1 cellular context compared by ENCODE assay signal in the genomic region with DNA sequence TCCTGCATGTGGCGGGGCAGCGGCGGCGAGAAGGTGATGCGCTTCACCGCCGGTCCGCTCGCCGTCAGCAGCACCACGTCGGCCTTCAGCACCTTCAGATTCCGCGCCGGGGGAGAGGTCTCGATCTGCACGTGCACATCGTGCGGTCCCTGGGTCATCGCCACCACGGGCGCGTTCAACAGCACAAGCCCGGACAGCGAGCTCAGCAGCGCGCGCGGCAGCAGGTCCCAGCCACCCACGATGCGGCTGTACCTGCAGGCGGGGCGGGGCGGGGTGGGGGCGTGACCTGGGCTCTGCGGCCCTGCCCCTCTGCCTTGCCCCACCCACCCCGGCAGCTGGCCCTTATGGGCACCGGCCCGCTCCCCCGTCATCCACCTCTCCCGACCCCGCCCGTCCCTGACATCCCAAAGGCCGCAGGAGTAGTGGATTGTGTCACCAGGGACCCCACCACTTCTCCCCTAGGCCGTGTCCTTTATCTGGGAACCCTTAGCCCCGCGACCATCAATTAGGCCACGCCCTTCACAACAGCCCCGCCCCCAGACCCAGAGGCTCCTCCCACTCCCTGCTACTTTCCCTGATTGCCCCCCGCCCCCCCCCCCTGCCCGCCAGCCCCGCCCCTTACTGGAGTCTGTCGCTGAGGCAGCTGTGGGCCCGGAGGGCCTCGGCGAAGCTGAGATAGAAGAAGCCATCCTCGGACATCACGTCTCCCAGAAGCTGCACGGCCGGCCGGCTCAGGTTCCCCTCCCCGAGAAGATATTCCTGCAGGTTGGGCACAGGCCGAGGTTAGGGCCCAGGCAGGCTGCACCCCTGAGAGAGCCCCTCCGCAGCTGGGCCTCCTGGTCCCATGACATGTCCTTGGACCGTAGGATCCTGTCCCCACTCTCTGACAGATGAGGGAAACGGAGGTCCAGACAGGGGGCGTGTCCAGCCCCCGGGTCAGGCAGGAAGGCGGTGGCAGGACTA.
A peak's percentile ranks its signal among the peaks of the same experiment; 100 is the strongest.
TF ChIP-seq lines count a peak whose summit lies in the region.

No MANE protein-coding gene starts in this region.

TF ChIP-seq in K562, 482 proteins besides CTCF, POLR2A, EP300 and RAD21 (continued from another document):
- TF ChIP-seq MAFK (IDR thresholded peaks at IDR 0.05; ENCODE audit: low read length) (no peak), HDAC6 (IDR thresholded peaks at IDR 0.05; ENCODE audit: low read depth, low read length) (no peak), ETV6 (IDR thresholded peaks at IDR 0.05; ENCODE audit: borderline replicate concordance in 1 of 2, low read depth in 2 of 2, low read length in 1 of 2) (no peak), ETV6 (CRISPR knock-in tag; IDR thresholded peaks at IDR 0.05; ENCODE audit: borderline replicate concordance) (no peak; the same call in 1 of the 2 replicates), CBFA2T3 (IDR thresholded peaks at IDR 0.05) (0 out of 2 replicates have a peak, but pooled peaks have one; percentile 1), KLF10 (CRISPR knock-in tag; IDR thresholded peaks at IDR 0.05) (no peak), SRSF3 (IDR thresholded peaks at IDR 0.05; ENCODE audit: insufficient read depth, low read length) (no peak), MAFF (IDR thresholded peaks at IDR 0.05; ENCODE audit: low read length) (no peak), BRF1 (IDR thresholded peaks at IDR 0.05; ENCODE audit: borderline replicate concordance, extremely low read depth, insufficient read length) (no peak)
- TF ChIP-seq, protein P1, sequence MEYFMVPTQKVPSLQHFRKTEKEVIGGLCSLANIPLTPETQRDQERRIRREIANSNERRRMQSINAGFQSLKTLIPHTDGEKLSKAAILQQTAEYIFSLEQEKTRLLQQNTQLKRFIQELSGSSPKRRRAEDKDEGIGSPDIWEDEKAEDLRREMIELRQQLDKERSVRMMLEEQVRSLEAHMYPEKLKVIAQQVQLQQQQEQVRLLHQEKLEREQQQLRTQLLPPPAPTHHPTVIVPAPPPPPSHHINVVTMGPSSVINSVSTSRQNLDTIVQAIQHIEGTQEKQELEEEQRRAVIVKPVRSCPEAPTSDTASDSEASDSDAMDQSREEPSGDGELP (CRISPR knock-in tag; IDR thresholded peaks at IDR 0.05; ENCODE audit: borderline replicate concordance): peak; percentile 92
- TF ChIP-seq, protein P2, sequence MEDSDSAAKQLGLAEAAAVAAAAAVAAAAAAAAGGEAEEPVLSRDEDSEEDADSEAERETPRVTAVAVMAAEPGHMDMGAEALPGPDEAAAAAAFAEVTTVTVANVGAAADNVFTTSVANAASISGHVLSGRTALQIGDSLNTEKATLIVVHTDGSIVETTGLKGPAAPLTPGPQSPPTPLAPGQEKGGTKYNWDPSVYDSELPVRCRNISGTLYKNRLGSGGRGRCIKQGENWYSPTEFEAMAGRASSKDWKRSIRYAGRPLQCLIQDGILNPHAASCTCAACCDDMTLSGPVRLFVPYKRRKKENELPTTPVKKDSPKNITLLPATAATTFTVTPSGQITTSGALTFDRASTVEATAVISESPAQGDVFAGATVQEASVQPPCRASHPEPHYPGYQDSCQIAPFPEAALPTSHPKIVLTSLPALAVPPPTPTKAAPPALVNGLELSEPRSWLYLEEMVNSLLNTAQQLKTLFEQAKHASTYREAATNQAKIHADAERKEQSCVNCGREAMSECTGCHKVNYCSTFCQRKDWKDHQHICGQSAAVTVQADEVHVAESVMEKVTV (CRISPR knock-in tag; IDR thresholded peaks at IDR 0.05): no peak
